Comparison of ENCODE assay signal across 8 cellular contexts in the genomic region with DNA sequence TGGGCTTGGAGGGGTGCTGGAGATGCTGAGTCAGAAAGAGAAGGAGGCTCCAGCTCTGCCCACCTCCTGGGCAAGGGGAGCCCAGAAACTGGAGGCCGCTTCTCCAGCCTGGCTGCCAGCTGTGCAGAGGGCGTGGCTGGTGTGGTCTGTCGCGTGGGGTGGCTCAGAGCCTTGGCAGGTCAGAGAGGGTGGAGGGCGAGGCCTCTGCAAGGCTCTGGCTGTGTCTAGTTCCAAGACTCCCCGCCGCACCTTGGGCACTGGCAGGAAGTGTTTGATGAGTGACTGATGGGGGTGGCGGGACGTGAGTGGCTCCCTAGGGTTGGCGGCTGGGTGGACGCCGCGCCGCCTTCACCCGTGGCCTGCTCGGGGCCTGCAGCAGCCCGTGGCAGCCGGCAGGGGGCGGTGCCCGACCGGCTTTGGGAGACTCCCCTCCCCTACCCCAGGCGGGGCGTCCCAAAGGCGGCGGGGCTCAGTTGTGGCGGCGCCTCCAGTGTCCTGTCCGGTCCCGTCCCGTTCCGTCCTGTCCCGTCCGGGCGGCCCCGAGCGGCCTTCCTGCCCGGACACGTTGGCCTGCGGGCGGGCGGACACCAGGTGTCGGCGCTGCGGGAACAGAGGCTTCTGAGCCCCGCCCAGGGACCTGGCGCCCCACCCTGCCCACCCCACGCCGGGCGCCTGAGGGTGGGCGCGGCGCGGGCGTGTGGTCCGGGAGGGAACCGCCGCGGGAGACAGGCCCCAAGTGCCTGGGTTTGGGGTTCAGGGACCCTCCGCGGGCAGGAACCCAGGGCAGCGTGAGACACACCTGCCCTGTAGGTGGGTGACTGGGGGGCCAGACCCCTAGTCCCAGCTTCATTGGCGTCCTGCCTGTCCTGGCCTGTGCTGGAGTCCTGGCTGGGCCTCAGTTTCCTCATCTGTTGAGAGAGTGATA. TPM values are rescaled to one million over a fixed set of nuclear protein-coding genes. Genes with fewer than 3 reads are reported as not detected.
DNase-seq lines count a peak whose midpoint lies in the region; ATAC-seq and TF ChIP-seq lines count a peak whose summit lies in the region.

No MANE protein-coding gene starts in this region.

- TF ChIP-seq POLR2A in sigmoid colon (IDR thresholded peaks at IDR 0.05): no peak

- H3K27me3 ChIP-seq in left ventricle myocardium inferior (ENCODE audit: low read depth): peaks cover 9% of the 10 kb centered on the region
- no peaks in the 10 kb centered on the region for H3K27me3 ChIP-seq in sigmoid colon

- H3K9me3 Mint-ChIP-seq in activated naive CD4-positive, alpha-beta T cell treated with anti-CD3 and anti-CD28 coated beads, Interleukin-2, amount 50 U/mL, for 72 hours: no peaks in the 10 kb centered on the region

- in situ Hi-C loops in SK-MEL-5 (cut with HindIII; ENCODE audit: low pct_unique_long_range_greater_than_20kb, low sequenced_read_pairs): no loop called here

- no peak overlapping the region for H3K27ac Mint-ChIP-seq in activated naive CD4-positive, alpha-beta T cell treated with anti-CD3 and anti-CD28 coated beads, Interleukin-2, amount 50 U/mL, for 72 hours

- H3K36me3 ChIP-seq in left ventricle myocardium inferior (no peaks in the 10 kb centered on the region), sigmoid colon (no peaks in the 10 kb centered on the region)

- WGBS in sigmoid colon, 2 donors: 2 to 10% methylated on average over 62 of the region's 62 CpGs

- ATAC-seq in activated naive CD4-positive, alpha-beta T cell treated with anti-CD3 and anti-CD28 coated beads, Interleukin-2, amount 50 U/mL, for 72 hours: peak; percentile 80 to 88
- ATAC-seq in HG03457 (IDR thresholded peaks at IDR 0.05; ENCODE audit: unreplicated experiment): no peak

- peak overlapping the region; percentile 57 for H3K4me3 ChIP-seq in left ventricle myocardium inferior
- peak overlapping the region in 3 of 4 donors; percentile 42 to 48 (median 44) for H3K4me3 ChIP-seq in sigmoid colon

- intact Hi-C loops in left ventricle myocardium inferior (cut with micrococcal nuclease) (no loop called here), sigmoid colon (cut with DNase I) (loop anchor here (2.0 to 10.0 kb wide), 3 partner anchors 433 to 830 kb away; no protein-coding TSS in a partner anchor)

- H3K36me3 Mint-ChIP-seq in activated naive CD4-positive, alpha-beta T cell treated with anti-CD3 and anti-CD28 coated beads, Interleukin-2, amount 50 U/mL, for 72 hours: no peaks in the 10 kb centered on the region

- DNase-seq in GM20000 (ENCODE audit: low spot score) (peak; percentile 84), SK-MEL-5 (ENCODE audit: low read depth, low spot score) (peak; percentile 61), left ventricle myocardium inferior (peak; percentile 77), sigmoid colon (peak; percentile 84), NCI-H510A (lab: John Stamatoyannopoulos, UW) (no peak)
- peak; percentile 64 to 80 for DNase-seq in activated naive CD4-positive, alpha-beta T cell treated with anti-CD3 and anti-CD28 coated beads, Interleukin-2, amount 50 U/mL, for 72 hours (ENCODE audit: low spot score in 2 of 2)

- peak overlapping the region; percentile 94 for H3K27ac ChIP-seq in 22Rv1
- peak overlapping the region; percentile 75 for H3K27ac ChIP-seq in left ventricle myocardium inferior (replicated peaks)
- H3K27ac ChIP-seq in sigmoid colon: peak overlapping the region in 3 of 4 donors; percentile 33 to 46 (median 44)

- peaks cover 63% of the 10 kb centered on the region for H3K4me1 ChIP-seq in left ventricle myocardium inferior
- H3K4me1 ChIP-seq in sigmoid colon: peaks cover 0 to 38% (median 30%) of the 10 kb centered on the region in 4 donors

- no peak for TF ChIP-seq EP300 in sigmoid colon (IDR thresholded peaks at IDR 0.05)

- no peaks in the 10 kb centered on the region for H3K9me3 ChIP-seq in left ventricle myocardium inferior (replicated peaks)
- no peaks in the 10 kb centered on the region for H3K9me3 ChIP-seq in sigmoid colon

- peak; percentile 100 for TF ChIP-seq CTCF in 22Rv1 (IDR thresholded peaks at IDR 0.05)
- TF ChIP-seq CTCF in GM20000 (IDR thresholded peaks at IDR 0.05; ENCODE audit: extremely low read depth, missing control alignments): peak; percentile 68
- TF ChIP-seq CTCF in left ventricle myocardium inferior (IDR thresholded peaks at IDR 0.05; ENCODE audit: borderline replicate concordance): peak; percentile 94
- peak; percentile 62 to 96 (median 82) for TF ChIP-seq CTCF in sigmoid colon (IDR thresholded peaks at IDR 0.05)

RNA-seq across cellular contexts. Expression of a gene that starts 39.7 kb away (rescaled TPM):
- 0.11 TPM in 2 replicates for total RNA-seq in SK-MEL-5 (2014; rRNA removed; shearing (Covaris generic))
- 0.14 and 0.39 TPM in 2 replicates for polyA plus RNA-seq in SK-MEL-5 (2015; cell fraction: cytosol; rRNA removed)
- polyA plus RNA-seq in SK-MEL-5 (2015; cell fraction: nucleus; rRNA removed): 0.83 and 1.2 TPM in 2 replicates
- not detected for total RNA-seq in activated naive CD4-positive, alpha-beta T cell treated with anti-CD3 and anti-CD28 coated beads, Interleukin-2, amount 50 U/mL, for 72 hours
- not detected for total RNA-seq in left ventricle myocardium inferior
- total RNA-seq in sigmoid colon: not detected
- under 1 TPM in 2 of 3 donors, not detected in 1; under 0.01 to 0.34 TPM for polyA plus RNA-seq in sigmoid colon

Comparison
In these comparisons a context has a peak if more than half of its experiments do, and no peak if none do; other contexts are left out.
1. H3K27ac ChIP-seq: peak in every context shown above with its lines; median percentile 94 in 22Rv1; 75 in left ventricle myocardium inferior; 44 in sigmoid colon.